ENCODE assay signal across 8 cellular contexts in genomic region chr3:152376351-152377183, GRCh38.
DNase-seq lines count a peak whose midpoint lies in the region; ATAC-seq lines count a peak whose summit lies in the region.

No MANE protein-coding gene starts in this region.

- peaks cover 37 to 88% (median 59%) of the 10 kb centered on the region in 3 donors for H3K4me1 Mint-ChIP-seq in naive B cell

- peak; percentile 94 for DNase-seq in GF-D8 (lab: John Stamatoyannopoulos, UW)
- peak; percentile 60 for DNase-seq in adipocyte (ENCODE audit: low read depth)
- DNase-seq in naive B cell = peak; percentile 92
- DNase-seq in posterior vena cava (ENCODE audit: low spot score) = no peak
- DNase-seq in DMS53 (lab: John Stamatoyannopoulos, UW) = no peak
- DNase-seq in DMS153 (lab: John Stamatoyannopoulos, UW) = no peak

- peaks cover 8% of the 10 kb centered on the region for H3K36me3 ChIP-seq in adipocyte (ENCODE audit: control insufficient read depth, insufficient read depth, low read length, severe bottlenecking)

- H3K9me3 ChIP-seq in adipocyte (ENCODE audit: control insufficient read depth, low read length) = no peaks in the 10 kb centered on the region

- peaks cover 0 to 2% (median 0%) of the 10 kb centered on the region in 7 donors for H3K9me3 Mint-ChIP-seq in naive B cell

- H3K9ac ChIP-seq in adipocyte (ENCODE audit: low read length) = no peak overlapping the region

- H3K4me3 ChIP-seq in adipocyte (ENCODE audit: low read length) = no peak overlapping the region

- no peaks in the 10 kb centered on the region for H3K27me3 ChIP-seq in adipocyte (replicated peaks; ENCODE audit: control insufficient read depth, insufficient read depth, low read length)

- peak; percentile 75 for ATAC-seq in GM21367 (IDR thresholded peaks at IDR 0.05; ENCODE audit: unreplicated experiment)
- peak; percentile 72 for ATAC-seq in HG03521 (IDR thresholded peaks at IDR 0.05; ENCODE audit: unreplicated experiment)
- ATAC-seq in naive B cell (ENCODE audit: low read depth in 2 of 2) = peak; percentile 92 to 93

- peak overlapping the region; percentile 24 to 87 (median 54) for H3K4me3 Mint-ChIP-seq in naive B cell

- peaks cover 12 to 16% of the 10 kb centered on the region in 2 donors for H3K36me3 Mint-ChIP-seq in naive B cell

- peak overlapping the region; percentile 74 to 98 (median 92) for H3K27ac Mint-ChIP-seq in naive B cell

- intact Hi-C loops in posterior vena cava (cut with DNase I) = loop anchor here in 1 of 2 donors (5.0 kb wide), 1 partner anchor 316 kb away; no protein-coding TSS in a partner anchor

- H3K4me1 ChIP-seq in adipocyte (ENCODE audit: control insufficient read depth, insufficient read depth, low read length) = peaks cover 31% of the 10 kb centered on the region

- H3K27me3 Mint-ChIP-seq in naive B cell = no peaks in the 10 kb centered on the region

Comparison
In these comparisons a context has a peak if more than half of its experiments do, and no peak if none do; other contexts are left out.
1. DNase-seq: peak in GF-D8 (single experiment), adipocyte (single experiment) and naive B cell (single experiment); none in posterior vena cava (single experiment), DMS53 (single experiment) and DMS153 (single experiment).
2. Peak in every context shown above with its lines, with median percentiles within 50 percentile points of each other: ATAC-seq.